In genomic region chr19:17557461-17557860, GRCh38 we compare ENCODE assay signal across 1 cellular context.
TF ChIP-seq lines count a peak whose summit lies in the region.

No MANE protein-coding gene starts in this region.

TF ChIP-seq in HepG2, 621 proteins besides CTCF, POLR2A, EP300 and RAD21 (continued from another document):
- TF ChIP-seq, protein P1, sequence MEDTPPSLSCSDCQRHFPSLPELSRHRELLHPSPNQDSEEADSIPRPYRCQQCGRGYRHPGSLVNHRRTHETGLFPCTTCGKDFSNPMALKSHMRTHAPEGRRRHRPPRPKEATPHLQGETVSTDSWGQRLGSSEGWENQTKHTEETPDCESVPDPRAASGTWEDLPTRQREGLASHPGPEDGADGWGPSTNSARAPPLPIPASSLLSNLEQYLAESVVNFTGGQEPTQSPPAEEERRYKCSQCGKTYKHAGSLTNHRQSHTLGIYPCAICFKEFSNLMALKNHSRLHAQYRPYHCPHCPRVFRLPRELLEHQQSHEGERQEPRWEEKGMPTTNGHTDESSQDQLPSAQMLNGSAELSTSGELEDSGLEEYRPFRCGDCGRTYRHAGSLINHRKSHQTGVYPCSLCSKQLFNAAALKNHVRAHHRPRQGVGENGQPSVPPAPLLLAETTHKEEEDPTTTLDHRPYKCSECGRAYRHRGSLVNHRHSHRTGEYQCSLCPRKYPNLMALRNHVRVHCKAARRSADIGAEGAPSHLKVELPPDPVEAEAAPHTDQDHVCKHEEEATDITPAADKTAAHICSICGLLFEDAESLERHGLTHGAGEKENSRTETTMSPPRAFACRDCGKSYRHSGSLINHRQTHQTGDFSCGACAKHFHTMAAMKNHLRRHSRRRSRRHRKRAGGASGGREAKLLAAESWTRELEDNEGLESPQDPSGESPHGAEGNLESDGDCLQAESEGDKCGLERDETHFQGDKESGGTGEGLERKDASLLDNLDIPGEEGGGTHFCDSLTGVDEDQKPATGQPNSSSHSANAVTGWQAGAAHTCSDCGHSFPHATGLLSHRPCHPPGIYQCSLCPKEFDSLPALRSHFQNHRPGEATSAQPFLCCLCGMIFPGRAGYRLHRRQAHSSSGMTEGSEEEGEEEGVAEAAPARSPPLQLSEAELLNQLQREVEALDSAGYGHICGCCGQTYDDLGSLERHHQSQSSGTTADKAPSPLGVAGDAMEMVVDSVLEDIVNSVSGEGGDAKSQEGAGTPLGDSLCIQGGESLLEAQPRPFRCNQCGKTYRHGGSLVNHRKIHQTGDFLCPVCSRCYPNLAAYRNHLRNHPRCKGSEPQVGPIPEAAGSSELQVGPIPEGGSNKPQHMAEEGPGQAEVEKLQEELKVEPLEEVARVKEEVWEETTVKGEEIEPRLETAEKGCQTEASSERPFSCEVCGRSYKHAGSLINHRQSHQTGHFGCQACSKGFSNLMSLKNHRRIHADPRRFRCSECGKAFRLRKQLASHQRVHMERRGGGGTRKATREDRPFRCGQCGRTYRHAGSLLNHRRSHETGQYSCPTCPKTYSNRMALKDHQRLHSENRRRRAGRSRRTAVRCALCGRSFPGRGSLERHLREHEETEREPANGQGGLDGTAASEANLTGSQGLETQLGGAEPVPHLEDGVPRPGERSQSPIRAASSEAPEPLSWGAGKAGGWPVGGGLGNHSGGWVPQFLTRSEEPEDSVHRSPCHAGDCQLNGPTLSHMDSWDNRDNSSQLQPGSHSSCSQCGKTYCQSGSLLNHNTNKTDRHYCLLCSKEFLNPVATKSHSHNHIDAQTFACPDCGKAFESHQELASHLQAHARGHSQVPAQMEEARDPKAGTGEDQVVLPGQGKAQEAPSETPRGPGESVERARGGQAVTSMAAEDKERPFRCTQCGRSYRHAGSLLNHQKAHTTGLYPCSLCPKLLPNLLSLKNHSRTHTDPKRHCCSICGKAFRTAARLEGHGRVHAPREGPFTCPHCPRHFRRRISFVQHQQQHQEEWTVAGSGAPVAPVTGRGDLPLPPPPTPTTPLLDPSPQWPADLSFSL (CRISPR knock-in tag; IDR thresholded peaks at IDR 0.05): no peak
- TF ChIP-seq PLRG1 (conservative IDR thresholded peaks at IDR 0.05) (no peak), NR2C2 (CRISPR knock-in tag; IDR thresholded peaks at IDR 0.05; ENCODE audit: borderline replicate concordance) (no peak), CREB1 (IDR thresholded peaks at IDR 0.05) (no peak), CREB1 (CRISPR knock-in tag; IDR thresholded peaks at IDR 0.05) (no peak), ZFP82 (CRISPR knock-in tag; IDR thresholded peaks at IDR 0.05; ENCODE audit: borderline replicate concordance) (no peak)
